Comparison of ENCODE assay signal across 8 cellular contexts in genomic region chr13:114143806-114144605, GRCh38. TPM values are rescaled to one million over a fixed set of nuclear protein-coding genes. Genes with fewer than 3 reads are reported as not detected.
DNase-seq lines count a peak whose midpoint lies in the region; ATAC-seq and TF ChIP-seq lines count a peak whose summit lies in the region.

No MANE protein-coding gene starts in this region.

- no peak overlapping the region for H4K5ac ChIP-seq in mesendoderm (ENCODE audit: low read length)

- H2BK120ac ChIP-seq in mesendoderm (ENCODE audit: low read depth, low read length), result no peak overlapping the region

- H3K9ac ChIP-seq in mesendoderm (ENCODE audit: low read length), result no peak overlapping the region
- no peak overlapping the region for H3K9ac ChIP-seq in MM.1S (ENCODE audit: low read length)

- no peaks in the 10 kb centered on the region for H3K9me2 ChIP-seq in MM.1S (replicated peaks; ENCODE audit: insufficient read depth, low read length)

- H3K4me1 ChIP-seq in mesendoderm (ENCODE audit: control insufficient read depth, low read depth, low read length) (no peaks in the 10 kb centered on the region), MM.1S (ENCODE audit: low read length) (peaks cover 26% of the 10 kb centered on the region)

- H3K36me3 ChIP-seq in mesendoderm (ENCODE audit: control insufficient read depth, insufficient read depth, low read length) (no peaks in the 10 kb centered on the region), MM.1S (replicated peaks; ENCODE audit: insufficient read depth, low read length) (no peaks in the 10 kb centered on the region)

- H3K27ac ChIP-seq in mesendoderm (ENCODE audit: low read depth, low read length), result no peak overlapping the region
- H3K27ac ChIP-seq in MM.1S (ENCODE audit: low read length), result no peak overlapping the region

- no peak overlapping the region for H2BK5ac ChIP-seq in mesendoderm (ENCODE audit: low read length)

- no CpG with 5 or more reads among the region's 24 CpGs for WGBS in mesendoderm (ENCODE audit: extremely low coverage, insufficient coverage, low lambda C conversion rate)

- no peaks in the 10 kb centered on the region for H3K9me3 ChIP-seq in MM.1S (replicated peaks; ENCODE audit: insufficient read depth, low read length)

- peaks cover 13% of the 10 kb centered on the region for H3F3A ChIP-seq in MM.1S (ENCODE audit: insufficient read depth, low read length)

- in situ Hi-C loops in GM13977 (cut with MboI; ENCODE audit: low pct_unique_long_range_greater_than_20kb, low sequenced_read_pairs, unreplicated experiment), result no loop called here

- no peak overlapping the region for H4K8ac ChIP-seq in mesendoderm (ENCODE audit: low read depth, low read length)

- H2BK15ac ChIP-seq in mesendoderm (replicated peaks; ENCODE audit: low read depth), result no peak overlapping the region

- no peaks in the 10 kb centered on the region for H3K79me2 ChIP-seq in mesendoderm (ENCODE audit: control insufficient read depth, insufficient read depth, low read length)
- H3K79me2 ChIP-seq in MM.1S (ENCODE audit: low read length), result no peaks in the 10 kb centered on the region

- H4K20me1 ChIP-seq in MM.1S (ENCODE audit: insufficient read depth, low read length), result no peaks in the 10 kb centered on the region

- H3K18ac ChIP-seq in mesendoderm (ENCODE audit: low read length), result no peak overlapping the region

- no peaks in the 10 kb centered on the region for H3K79me1 ChIP-seq in mesendoderm (ENCODE audit: low read length)

- no peak overlapping the region for H3K23ac ChIP-seq in mesendoderm (ENCODE audit: low read length)

- ATAC-seq in HG03280 (IDR thresholded peaks at IDR 0.05; ENCODE audit: unreplicated experiment) (peak; percentile 56), GM19395 (IDR thresholded peaks at IDR 0.05; ENCODE audit: unreplicated experiment) (no peak)

- peak; percentile 71 for DNase-seq in GM13977 (ENCODE audit: low spot score)
- peak; percentile 49 for DNase-seq in activated CD8-positive, alpha-beta memory T cell treated with anti-CD3 and anti-CD28 coated beads, Interleukin-2, amount 50 U/mL, for 4 hours
- DNase-seq in mesendoderm, result peak; percentile 71
- DNase-seq in NK-92 (lab: John Stamatoyannopoulos, UW; ENCODE audit: unreplicated experiment), result no peak
- DNase-seq in cerebellar nuclear complex (lab: John Stamatoyannopoulos, UW), result no peak
- DNase-seq in MM.1S, result no peak

- H3K4me3 ChIP-seq in mesendoderm (ENCODE audit: low read length) (no peak overlapping the region), MM.1S (ENCODE audit: low read length) (no peak overlapping the region)

- H3K4me2 ChIP-seq in mesendoderm (ENCODE audit: low read length) (no peak overlapping the region), MM.1S (ENCODE audit: low read depth, low read length) (no peak overlapping the region)

- H3K27me3 ChIP-seq in mesendoderm (ENCODE audit: insufficient read depth, low read length, poor library complexity) (no peaks in the 10 kb centered on the region), MM.1S (replicated peaks; ENCODE audit: insufficient read depth, low read length) (no peaks in the 10 kb centered on the region)

- no peak overlapping the region for H2AFZ ChIP-seq in MM.1S (ENCODE audit: low read length)

- H2AK5ac ChIP-seq in mesendoderm (ENCODE audit: low read length), result no peak overlapping the region

- TF ChIP-seq CTCF in GM13977 (IDR thresholded peaks at IDR 0.05; ENCODE audit: extremely low read depth, insufficient read depth, missing control alignments) (peak; percentile 52), MM.1S (IDR thresholded peaks at IDR 0.05; ENCODE audit: low read length) (no peak)

- H3K56ac ChIP-seq in mesendoderm (ENCODE audit: low read length), result peak overlapping the region; percentile 25

- H3K4ac ChIP-seq in mesendoderm (ENCODE audit: low read depth, low read length), result no peak overlapping the region

RNA-seq across cellular contexts. Expression of gene RASA3, which starts 11.6 kb away (rescaled TPM):
- 11.0 TPM for polyA plus RNA-seq in mesendoderm (2013, experiment 1 of 2)
- polyA plus RNA-seq in mesendoderm (2013, experiment 2 of 2), result 11.3 TPM

RNA-seq across cellular contexts. Expression of gene CFAP97D2, which starts 35.1 kb away (rescaled TPM):
- polyA plus RNA-seq in mesendoderm (2013, experiment 1 of 2), result not detected
- not detected for polyA plus RNA-seq in mesendoderm (2013, experiment 2 of 2)

Comparison
In these comparisons a context has a peak if more than half of its experiments do, and no peak if none do; other contexts are left out.
1. DNase-seq: peak in GM13977 (single experiment), activated CD8-positive, alpha-beta memory T cell treated with anti-CD3 and anti-CD28 coated beads, Interleukin-2, amount 50 U/mL, for 4 hours (single experiment) and mesendoderm (single experiment); none in NK-92 (single experiment), cerebellar nuclear complex (0 of 2) and MM.1S (single experiment).